In the genomic region with DNA sequence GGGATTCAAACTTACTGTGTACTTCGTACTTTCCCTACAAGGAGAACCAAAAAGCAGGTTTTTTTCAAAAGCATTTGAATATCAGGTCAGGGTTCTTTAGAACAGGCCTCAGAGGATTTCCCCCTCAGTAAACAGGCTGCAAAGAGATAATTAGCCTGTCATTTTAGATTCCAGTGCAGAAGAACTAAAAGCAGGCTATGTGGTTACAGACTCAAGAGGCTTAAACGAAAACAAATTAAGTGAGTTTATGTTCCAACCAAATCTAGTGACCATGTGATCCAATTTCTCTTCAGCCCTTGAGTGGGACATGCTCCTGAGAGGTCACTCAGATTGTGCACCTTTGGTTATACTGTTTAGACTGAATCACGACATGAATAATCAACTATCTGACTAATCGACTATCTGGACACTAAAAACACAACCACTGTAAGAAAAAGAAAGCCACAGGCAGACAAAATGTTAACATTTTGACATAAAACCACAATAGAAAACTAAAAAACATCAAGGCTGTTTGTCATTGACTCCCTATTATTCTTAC, we compare ENCODE assay signal across 1 cellular context.
TF ChIP-seq lines count a peak whose summit lies in the region.

No MANE protein-coding gene starts in this region.

TF ChIP-seq in HEK293, 187 proteins besides CTCF, POLR2A, EP300 and RAD21 (continued from another document):
- TF ChIP-seq PRDM6 (tag by site-specific recombination; IDR thresholded peaks at IDR 0.05) (peak; percentile 83), SP7 (tag by site-specific recombination; IDR thresholded peaks at IDR 0.05) (peak; percentile 51; the same call in 1 of the 2 replicates), ZNF600 (tag by site-specific recombination; IDR thresholded peaks at IDR 0.05) (0 out of 2 replicates have a peak, but pooled peaks have one; percentile 10), ZEB2 (tag by site-specific recombination; IDR thresholded peaks at IDR 0.05) (0 out of 2 replicates have a peak, but pooled peaks have one; percentile 18), ZBTB17 (tag by site-specific recombination; IDR thresholded peaks at IDR 0.05) (peak; percentile 29; the same call in 1 of the 2 replicates), GLI4 (tag by site-specific recombination; IDR thresholded peaks at IDR 0.05) (no peak), TRIM28 (IDR thresholded peaks at IDR 0.05; ENCODE audit: borderline replicate concordance, low read length) (peak; percentile 40; the same call in 1 of the 2 replicates), ZNF529 (tag by site-specific recombination; IDR thresholded peaks at IDR 0.05; ENCODE audit: insufficient replicate concordance) (no peak), ZNF830 (tag by site-specific recombination; IDR thresholded peaks at IDR 0.05; ENCODE audit: low read depth) (no peak), OSR2 (tag by site-specific recombination; IDR thresholded peaks at IDR 0.05) (peak; percentile 52; the same call in 1 of the 2 replicates)
- TF ChIP-seq, protein P1, sequence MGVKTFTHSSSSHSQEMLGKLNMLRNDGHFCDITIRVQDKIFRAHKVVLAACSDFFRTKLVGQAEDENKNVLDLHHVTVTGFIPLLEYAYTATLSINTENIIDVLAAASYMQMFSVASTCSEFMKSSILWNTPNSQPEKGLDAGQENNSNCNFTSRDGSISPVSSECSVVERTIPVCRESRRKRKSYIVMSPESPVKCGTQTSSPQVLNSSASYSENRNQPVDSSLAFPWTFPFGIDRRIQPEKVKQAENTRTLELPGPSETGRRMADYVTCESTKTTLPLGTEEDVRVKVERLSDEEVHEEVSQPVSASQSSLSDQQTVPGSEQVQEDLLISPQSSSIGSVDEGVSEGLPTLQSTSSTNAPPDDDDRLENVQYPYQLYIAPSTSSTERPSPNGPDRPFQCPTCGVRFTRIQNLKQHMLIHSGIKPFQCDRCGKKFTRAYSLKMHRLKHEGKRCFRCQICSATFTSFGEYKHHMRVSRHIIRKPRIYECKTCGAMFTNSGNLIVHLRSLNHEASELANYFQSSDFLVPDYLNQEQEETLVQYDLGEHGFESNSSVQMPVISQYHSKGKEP (tag by site-specific recombination; IDR thresholded peaks at IDR 0.05) = peak; percentile 43; the same call in 1 of the 2 replicates
- TF ChIP-seq, protein P2, sequence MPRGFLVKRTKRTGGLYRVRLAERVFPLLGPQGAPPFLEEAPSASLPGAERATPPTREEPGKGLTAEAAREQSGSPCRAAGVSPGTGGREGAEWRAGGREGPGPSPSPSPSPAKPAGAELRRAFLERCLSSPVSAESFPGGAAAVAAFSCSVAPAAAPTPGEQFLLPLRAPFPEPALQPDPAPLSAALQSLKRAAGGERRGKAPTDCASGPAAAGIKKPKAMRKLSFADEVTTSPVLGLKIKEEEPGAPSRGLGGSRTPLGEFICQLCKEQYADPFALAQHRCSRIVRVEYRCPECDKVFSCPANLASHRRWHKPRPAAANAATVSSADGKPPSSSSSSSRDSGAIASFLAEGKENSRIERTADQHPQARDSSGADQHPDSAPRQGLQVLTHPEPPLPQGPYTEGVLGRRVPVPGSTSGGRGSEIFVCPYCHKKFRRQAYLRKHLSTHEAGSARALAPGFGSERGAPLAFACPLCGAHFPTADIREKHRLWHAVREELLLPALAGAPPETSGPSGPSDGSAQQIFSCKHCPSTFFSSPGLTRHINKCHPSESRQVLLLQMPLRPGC (tag by site-specific recombination; IDR thresholded peaks at IDR 0.05) = peak; percentile 57; the same call in 1 of the 2 replicates
